Comparison of ENCODE assay signal across 8 cellular contexts in genomic region chr17:5097101-5097834, GRCh38. TPM values are rescaled to one million over a fixed set of nuclear protein-coding genes. Genes with fewer than 3 reads are reported as not detected.
DNase-seq lines count a peak whose midpoint lies in the region; ATAC-seq lines count a peak whose summit lies in the region.

No MANE protein-coding gene starts in this region.

- peaks cover 9% of the 10 kb centered on the region for H3K4me1 Mint-ChIP-seq in activated naive CD4-positive, alpha-beta T cell treated with anti-CD3 and anti-CD28 coated beads for 36 hours (ENCODE audit: low read depth)
- peaks cover 12% of the 10 kb centered on the region for H3K4me1 Mint-ChIP-seq in stimulated activated naive CD8-positive, alpha-beta T cell treated with anti-CD3 and anti-CD28 coated beads, Interleukin-15, amount 100 ng/mL, for 72 hours

- intact Hi-C loops in activated naive CD4-positive, alpha-beta T cell treated with anti-CD3 and anti-CD28 coated beads for 36 hours (cut with micrococcal nuclease): no loop called here

- CTCF ChIA-PET in activated naive CD4-positive, alpha-beta T cell treated with anti-CD3 and anti-CD28 coated beads for 36 hours (lab: Charles Lee): no interaction called here

- peak overlapping the region; percentile 72 for H3K4me3 Mint-ChIP-seq in activated naive CD4-positive, alpha-beta T cell treated with anti-CD3 and anti-CD28 coated beads for 36 hours
- H3K4me3 Mint-ChIP-seq in stimulated activated naive CD8-positive, alpha-beta T cell treated with anti-CD3 and anti-CD28 coated beads, Interleukin-15, amount 100 ng/mL, for 72 hours: peak overlapping the region; percentile 83 to 87

- peaks cover 38% of the 10 kb centered on the region for H3K9me3 Mint-ChIP-seq in activated naive CD4-positive, alpha-beta T cell treated with anti-CD3 and anti-CD28 coated beads for 36 hours
- H3K9me3 Mint-ChIP-seq in stimulated activated naive CD8-positive, alpha-beta T cell treated with anti-CD3 and anti-CD28 coated beads, Interleukin-15, amount 100 ng/mL, for 72 hours: peaks cover 16 to 41% of the 10 kb centered on the region in 2 donors

- H3K27ac Mint-ChIP-seq in activated naive CD4-positive, alpha-beta T cell treated with anti-CD3 and anti-CD28 coated beads for 36 hours: no peak overlapping the region
- peak overlapping the region in 1 of 2 donors; percentile 79 for H3K27ac Mint-ChIP-seq in stimulated activated naive CD8-positive, alpha-beta T cell treated with anti-CD3 and anti-CD28 coated beads, Interleukin-15, amount 100 ng/mL, for 72 hours

- ATAC-seq in stimulated activated naive CD8-positive, alpha-beta T cell treated with anti-CD3 and anti-CD28 coated beads, Interleukin-15, amount 100 ng/mL, for 72 hours: peak; percentile 93
- ATAC-seq in GM21526 (IDR thresholded peaks at IDR 0.05; ENCODE audit: low FRiP score, unreplicated experiment) (no peak), HG02798 (IDR thresholded peaks at IDR 0.05; ENCODE audit: poor library complexity, unreplicated experiment) (no peak)

- peak; percentile 38 for DNase-seq in activated naive CD4-positive, alpha-beta T cell treated with anti-CD3 and anti-CD28 coated beads for 36 hours
- DNase-seq in activated naive CD4-positive, alpha-beta T cell treated with Interleukin-2 at 50 U/mL for 16 hours: no peak
- peak; percentile 11 to 17 for DNase-seq in cerebellar nuclear complex (lab: John Stamatoyannopoulos, UW)
- peak; percentile 5 for DNase-seq in midbrain (lab: John Stamatoyannopoulos, UW)
- peak; percentile 63 to 72 for DNase-seq in stimulated activated naive CD8-positive, alpha-beta T cell treated with anti-CD3 and anti-CD28 coated beads, Interleukin-15, amount 100 ng/mL, for 72 hours
- no peak for DNase-seq in NCI-H1436 (lab: John Stamatoyannopoulos, UW)

- H3K27me3 Mint-ChIP-seq in activated naive CD4-positive, alpha-beta T cell treated with anti-CD3 and anti-CD28 coated beads for 36 hours (ENCODE audit: low read depth): peaks cover 11% of the 10 kb centered on the region
- H3K27me3 Mint-ChIP-seq in stimulated activated naive CD8-positive, alpha-beta T cell treated with anti-CD3 and anti-CD28 coated beads, Interleukin-15, amount 100 ng/mL, for 72 hours: peaks cover 12% of the 10 kb centered on the region

- peaks cover 35% of the 10 kb centered on the region for H3K36me3 Mint-ChIP-seq in activated naive CD4-positive, alpha-beta T cell treated with anti-CD3 and anti-CD28 coated beads for 36 hours (ENCODE audit: low read depth)

RNA-seq across cellular contexts. Expression of gene ZNF232, which starts 14.4 kb away (rescaled TPM):
- 1 to 10 TPM; 9.1 to 9.5 TPM for total RNA-seq in activated naive CD4-positive, alpha-beta T cell treated with anti-CD3 and anti-CD28 coated beads for 36 hours

RNA-seq across cellular contexts. Expression of gene USP6, which starts 18.6 kb away (rescaled TPM):
- total RNA-seq in activated naive CD4-positive, alpha-beta T cell treated with anti-CD3 and anti-CD28 coated beads for 36 hours: under 1 TPM in 1 of 2 experiments, not detected in 1; 0.05 TPM

RNA-seq across cellular contexts. Expression of gene ZFP3, which starts 19.0 kb away (rescaled TPM):
- under 1 TPM; 0.62 to 0.83 TPM for total RNA-seq in activated naive CD4-positive, alpha-beta T cell treated with anti-CD3 and anti-CD28 coated beads for 36 hours

Comparison
In these comparisons a context has a peak if more than half of its experiments do, and no peak if none do; other contexts are left out.
1. DNase-seq: peak in activated naive CD4-positive, alpha-beta T cell treated with anti-CD3 and anti-CD28 coated beads for 36 hours (single experiment), cerebellar nuclear complex (2 of 2), midbrain (single experiment) and stimulated activated naive CD8-positive, alpha-beta T cell treated with anti-CD3 and anti-CD28 coated beads, Interleukin-15, amount 100 ng/mL, for 72 hours (2 of 2); none in activated naive CD4-positive, alpha-beta T cell treated with Interleukin-2 at 50 U/mL for 16 hours (single experiment) and NCI-H1436 (single experiment).